In the genomic region with DNA sequence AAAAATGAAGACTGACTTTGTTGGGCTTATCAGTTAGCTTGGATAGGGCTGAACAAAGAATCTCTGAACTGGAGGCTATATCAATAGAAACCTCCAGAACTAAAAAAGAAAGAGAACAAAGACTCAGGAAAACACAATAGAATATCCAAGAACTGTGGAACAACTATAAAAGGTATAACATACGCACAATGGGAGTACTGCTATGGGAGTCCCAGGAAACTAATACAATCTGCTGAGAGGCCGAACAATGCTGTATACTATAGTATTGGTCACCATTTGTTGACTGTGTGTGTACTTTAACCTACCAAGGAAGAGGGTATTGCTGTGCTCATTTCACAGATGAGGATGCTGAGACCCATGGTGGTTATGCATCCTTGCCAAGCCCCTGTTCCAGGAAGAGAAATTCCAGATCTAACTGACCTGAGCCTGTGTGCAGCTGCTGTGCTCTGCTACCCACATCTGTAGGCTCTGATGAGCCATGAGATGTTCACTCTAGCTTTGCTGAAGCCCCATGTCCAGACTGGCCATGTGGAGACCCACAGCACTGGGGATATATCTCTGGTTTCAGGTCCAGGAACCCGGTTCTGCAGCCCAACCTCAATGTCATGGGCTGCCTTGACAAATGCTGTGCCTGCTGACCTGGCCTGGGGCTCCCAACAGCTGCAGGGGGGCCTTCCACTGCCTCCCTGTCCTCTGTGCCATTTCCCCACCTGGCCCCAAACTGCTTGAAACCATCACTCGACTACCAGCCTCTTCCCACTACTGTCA, we compare ENCODE assay signal across 15 cellular contexts.
DNase-seq lines count a peak whose midpoint lies in the region; ATAC-seq, FAIRE-seq and TF ChIP-seq lines count a peak whose summit lies in the region.
"Had no signal": no experiment of that assay in that cellular context is flagged by ENCODE, and none has a peak within 500 bp of the region (broad histone marks: within the 10 kb centered on the region; RNA-seq: fewer than 3 reads in every experiment).

No MANE protein-coding gene starts in this region.

- H2BK120ac ChIP-seq in mesenchymal stem cell (ENCODE audit: low read depth, low read length) = no peak overlapping the region

- intact Hi-C loops in natural killer cell (cut with micrococcal nuclease) = no loop called here

- peak; percentile 5 for FAIRE-seq in urothelium cell line (lab: Jason Lieb, UNC)

- peaks cover 29% of the 10 kb centered on the region for H3K36me3 Mint-ChIP-seq in natural killer cell treated with Interleukin-12 subunit alpha and Interleukin-12 subunit beta and Interleukin-15 and Interleukin-18, amount 100 ng/mL, for 72 hours
- peaks cover 14% of the 10 kb centered on the region for H3K36me3 Mint-ChIP-seq in natural killer cell
- H3K36me3 Mint-ChIP-seq: CD14-positive monocyte; CD8-positive, alpha-beta T cell had no signal

- H2BK15ac ChIP-seq in mesenchymal stem cell (ENCODE audit: low read depth, poor library complexity, severe bottlenecking) = no peak overlapping the region

- no peaks in the 10 kb centered on the region for H3K79me1 ChIP-seq in mesenchymal stem cell (replicated peaks; ENCODE audit: low read length, poor library complexity, severe bottlenecking)

- H3K27me3 ChIP-seq in mesenchymal stem cell (ENCODE audit: control insufficient read depth in 1 of 2, insufficient read depth in 1 of 2, low read length in 2 of 2) = peaks cover 23 to 29% of the 10 kb centered on the region in 2 experiments

- no peak overlapping the region for H3K4me3 ChIP-seq in coronary artery
- no peak overlapping the region for H3K4me3 ChIP-seq in mesenchymal stem cell (ENCODE audit: insufficient read depth in 1 of 2, low read depth in 1 of 2, low read length in 2 of 2)
- H3K4me3 ChIP-seq: A549 had no signal

- no peak overlapping the region for H2AK5ac ChIP-seq in mesenchymal stem cell (ENCODE audit: low read length, severe bottlenecking)

- peaks cover 12 to 15% of the 10 kb centered on the region in 2 donors for H3K27me3 Mint-ChIP-seq in natural killer cell treated with Interleukin-12 subunit alpha and Interleukin-12 subunit beta and Interleukin-15 and Interleukin-18, amount 100 ng/mL, for 72 hours
- peaks cover 25 to 40% of the 10 kb centered on the region in 2 donors for H3K27me3 Mint-ChIP-seq in natural killer cell (ENCODE audit: low read depth in 2 of 2)

- no peak overlapping the region for H2BK5ac ChIP-seq in mesenchymal stem cell (ENCODE audit: low read depth, low read length, poor library complexity, severe bottlenecking)

- no peak overlapping the region for H2BK12ac ChIP-seq in mesenchymal stem cell (ENCODE audit: low read length in 2 of 2)

- H3K9me3 ChIP-seq in mesenchymal stem cell (ENCODE audit: control insufficient read depth, low read length) = peaks cover 57% of the 10 kb centered on the region

- H3K4me3 Mint-ChIP-seq in natural killer cell treated with Interleukin-12 subunit alpha and Interleukin-12 subunit beta and Interleukin-15 and Interleukin-18, amount 100 ng/mL, for 72 hours = no peak overlapping the region
- no peak overlapping the region for H3K4me3 Mint-ChIP-seq in natural killer cell
- H3K4me3 Mint-ChIP-seq: CD14-positive monocyte; CD8-positive, alpha-beta T cell had no signal

- TF ChIP-seq CTCF in natural killer cell (IDR thresholded peaks at IDR 0.05) (no peak), coronary artery (IDR thresholded peaks at IDR 0.05) (no peak)

- no peak overlapping the region for H3K23ac ChIP-seq in mesenchymal stem cell (ENCODE audit: low read length in 2 of 2)

- no peak overlapping the region for H3K27ac Mint-ChIP-seq in natural killer cell treated with Interleukin-12 subunit alpha and Interleukin-12 subunit beta and Interleukin-15 and Interleukin-18, amount 100 ng/mL, for 72 hours
- H3K27ac Mint-ChIP-seq in natural killer cell = no peak overlapping the region
- H3K27ac Mint-ChIP-seq: CD14-positive monocyte; CD8-positive, alpha-beta T cell had no signal

- no peaks in the 10 kb centered on the region for H3K36me3 ChIP-seq in mesenchymal stem cell (ENCODE audit: control insufficient read depth in 1 of 2, insufficient read depth in 2 of 2, low read depth in 1 of 2, low read length in 2 of 2)

- H4K8ac ChIP-seq in mesenchymal stem cell (ENCODE audit: low read length) = no peak overlapping the region

- H2AFZ ChIP-seq in mesenchymal stem cell (ENCODE audit: low read depth, low read length) = no peak overlapping the region

- peak; percentile 47 for DNase-seq in natural killer cell treated with Interleukin-12 subunit alpha and Interleukin-12 subunit beta and Interleukin-15 and Interleukin-18, amount 100 ng/mL, for 72 hours (ENCODE audit: low spot score)
- DNase-seq in natural killer cell = no peak
- DNase-seq in coronary artery (ENCODE audit: low spot score) = peak; percentile 41
- DNase-seq in mesenchymal stem cell = peak; percentile 1
- DNase-seq in urothelium cell line (ENCODE audit: low spot score) = no peak
- no peak for DNase-seq in COR-L47 (lab: John Stamatoyannopoulos, UW)
- DNase-seq in cerebellar nuclear complex (lab: John Stamatoyannopoulos, UW) = no peak
- no peak for DNase-seq in AG20443 (ENCODE audit: low spot score)
- DNase-seq: Caco-2, DMS53, IMR-90 had no signal

- H3K18ac ChIP-seq in mesenchymal stem cell (ENCODE audit: low read depth in 1 of 2, low read length in 2 of 2) = no peak overlapping the region

- no peak for ATAC-seq in natural killer cell treated with Interleukin-12 subunit alpha and Interleukin-12 subunit beta and Interleukin-15 and Interleukin-18, amount 100 ng/mL, for 72 hours
- no peak for ATAC-seq in natural killer cell
- ATAC-seq: A549; CD8-positive, alpha-beta T cell; HCT116 had no signal

- H3K9me3 Mint-ChIP-seq in natural killer cell treated with Interleukin-12 subunit alpha and Interleukin-12 subunit beta and Interleukin-15 and Interleukin-18, amount 100 ng/mL, for 72 hours = peaks cover 8% of the 10 kb centered on the region
- peaks cover 3 to 12% of the 10 kb centered on the region in 2 donors for H3K9me3 Mint-ChIP-seq in natural killer cell

- H4K91ac ChIP-seq in mesenchymal stem cell (ENCODE audit: low read length) = no peak overlapping the region

- H3K4me1 ChIP-seq in mesenchymal stem cell (ENCODE audit: control insufficient read depth, insufficient read depth, low read depth, low read length) = no peaks in the 10 kb centered on the region
- H3K4me1 ChIP-seq: A549, Caco-2 had no signal

- no peak overlapping the region for H3K9ac ChIP-seq in mesenchymal stem cell (ENCODE audit: low read length)

- H3K4me1 Mint-ChIP-seq in natural killer cell treated with Interleukin-12 subunit alpha and Interleukin-12 subunit beta and Interleukin-15 and Interleukin-18, amount 100 ng/mL, for 72 hours (ENCODE audit: low read depth in 2 of 2) = no peaks in the 10 kb centered on the region
- H3K4me1 Mint-ChIP-seq in natural killer cell = no peaks in the 10 kb centered on the region
- H3K4me1 Mint-ChIP-seq: CD14-positive monocyte had no signal

- no peak overlapping the region for H3K14ac ChIP-seq in mesenchymal stem cell (ENCODE audit: low read length in 2 of 2)

- H3K27ac ChIP-seq in coronary artery = no peak overlapping the region
- no peak overlapping the region for H3K27ac ChIP-seq in mesenchymal stem cell (ENCODE audit: low read length, poor library complexity, severe bottlenecking)
- H3K27ac ChIP-seq: A549 had no signal

- H3K4me2 ChIP-seq in mesenchymal stem cell (ENCODE audit: low read length, poor library complexity, severe bottlenecking) = no peak overlapping the region
- H3K4me2 ChIP-seq: A549 had no signal

- no peak overlapping the region for H3K4ac ChIP-seq in mesenchymal stem cell (ENCODE audit: low read depth in 1 of 2, low read length in 2 of 2)

- 56% methylated on average over 4 of the region's 4 CpGs for WGBS in mesenchymal stem cell

Comparison
In these comparisons a context has a peak if more than half of its experiments do, and no peak if none do; other contexts are left out.
1. DNase-seq: peak in natural killer cell treated with Interleukin-12 subunit alpha and Interleukin-12 subunit beta and Interleukin-15 and Interleukin-18, amount 100 ng/mL, for 72 hours (single experiment), coronary artery (single experiment) and mesenchymal stem cell (single experiment); none in natural killer cell (single experiment), urothelium cell line (single experiment), COR-L47 (single experiment), cerebellar nuclear complex (0 of 2) and AG20443 (single experiment).